9 cellular contexts compared by ENCODE assay signal in the genomic region with DNA sequence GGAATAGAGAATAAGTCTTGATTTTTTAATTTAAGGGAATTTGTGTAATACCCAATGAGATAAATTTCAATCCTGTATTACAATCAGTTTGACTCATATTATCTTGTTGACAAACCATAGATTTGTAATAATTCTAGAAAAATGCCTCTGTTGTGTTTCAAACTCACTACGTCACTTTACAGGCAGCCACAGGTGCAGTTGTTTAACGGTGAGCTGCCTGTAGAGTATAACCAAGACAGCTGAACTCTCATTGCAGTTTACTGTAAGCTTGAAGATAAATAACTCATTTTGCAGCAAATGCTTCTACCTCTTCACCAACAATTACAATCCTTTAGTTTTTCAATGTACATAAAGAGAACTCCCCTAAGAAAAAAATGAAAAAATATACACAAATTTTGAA.
"Had no signal": no experiment of that assay in that cellular context is flagged by ENCODE, and none has a peak within 500 bp of the region (broad histone marks: within the 10 kb centered on the region; RNA-seq: fewer than 3 reads in every experiment).

No MANE protein-coding gene starts in this region.

- H3K4me1 Mint-ChIP-seq: H9 had no signal

- H3K4me3 ChIP-seq: GM23248, K562 had no signal

- H3K27ac Mint-ChIP-seq: H9 had no signal

- H3K9me3 Mint-ChIP-seq: H9 had no signal

- H3K27ac ChIP-seq: GM23248, HL-60 had no signal

- H3K9ac ChIP-seq: GM23248 had no signal

- FAIRE-seq: H1, H54, K562 had no signal

- H2AFZ ChIP-seq: GM23248 had no signal

- H3K4me3 Mint-ChIP-seq: H9 had no signal

- DNase-seq: GM23248, H9, HCEC 1CT, IMR-90, KG1 had no signal

- ATAC-seq: K562 had no signal
